In genomic region chr7:47937065-47937687, GRCh38 we compare ENCODE assay signal across 9 cellular contexts. TPM values are rescaled to one million over a fixed set of nuclear protein-coding genes. Genes with fewer than 3 reads are reported as not detected.
DNase-seq lines count a peak whose midpoint lies in the region; ATAC-seq and TF ChIP-seq lines count a peak whose summit lies in the region.
"Had no signal": no experiment of that assay in that cellular context is flagged by ENCODE, and none has a peak within 500 bp of the region (broad histone marks: within the 10 kb centered on the region; RNA-seq: fewer than 3 reads in every experiment).

No MANE protein-coding gene starts in this region.

- peak; percentile 90 for ATAC-seq in GM19025 (IDR thresholded peaks at IDR 0.05; ENCODE audit: low read depth, unreplicated experiment)
- ATAC-seq in HG02973 (IDR thresholded peaks at IDR 0.05; ENCODE audit: unreplicated experiment): peak; percentile 96
- peak; percentile 14 for ATAC-seq in WTC11

- CTCF ChIA-PET in WTC11 (lab: Charles Lee): interaction anchor here (0.6 to 3.0 kb wide), 8 partner anchors 8 to 1961 kb away, joined by 3 to 20 read pairs (median 6); no protein-coding TSS in a partner anchor

- H3K9me3 Mint-ChIP-seq in WTC11: no peaks in the 10 kb centered on the region
- no peaks in the 10 kb centered on the region for H3K9me3 Mint-ChIP-seq in CD14-positive monocyte

- H3K36me3 Mint-ChIP-seq in WTC11 (no peaks in the 10 kb centered on the region), CD14-positive monocyte (no peaks in the 10 kb centered on the region)

- H3K27me3 ChIP-seq in SJCRH30: no peaks in the 10 kb centered on the region

- no peak overlapping the region for H3K4me3 ChIP-seq in SJCRH30

- H3K36me3 ChIP-seq in SJCRH30: no peaks in the 10 kb centered on the region

- TF ChIP-seq CTCF in WTC11 (IDR thresholded peaks at IDR 0.05): no peak
- TF ChIP-seq CTCF in CD14-positive monocyte (IDR thresholded peaks at IDR 0.05): no peak

- H3K27ac Mint-ChIP-seq in WTC11: peak overlapping the region; percentile 33; the same call in 1 of the 2 replicates
- peak overlapping the region in 3 of 7 donors; percentile 41 to 81 (median 63) for H3K27ac Mint-ChIP-seq in CD14-positive monocyte

- H3K4me1 Mint-ChIP-seq in WTC11 (peaks cover 45% of the 10 kb centered on the region), CD14-positive monocyte (peaks cover 20% of the 10 kb centered on the region)

- H3K4me3 Mint-ChIP-seq in WTC11: no peak overlapping the region
- no peak overlapping the region for H3K4me3 Mint-ChIP-seq in CD14-positive monocyte

- H3K4me1 ChIP-seq in SJCRH30: peaks cover 19% of the 10 kb centered on the region

- H3K9me3 ChIP-seq in SJCRH30 (replicated peaks): no peaks in the 10 kb centered on the region

- DNase-seq in DMS79 (lab: John Stamatoyannopoulos, UW): peak; percentile 76
- DNase-seq in WTC11 (ENCODE audit: low spot score): no peak
- DNase-seq in AML-193 (lab: John Stamatoyannopoulos, UW): no peak
- DNase-seq in CD14-positive monocyte (ENCODE audit: low spot score): no peak
- DNase-seq in dermis blood vessel endothelial cell: no peak
- DNase-seq in SJCRH30: no peak

- H3K27me3 Mint-ChIP-seq in WTC11 (ENCODE audit: low read depth): no peaks in the 10 kb centered on the region
- peaks cover 0 to 4% (median 1%) of the 10 kb centered on the region in 3 donors for H3K27me3 Mint-ChIP-seq in CD14-positive monocyte (ENCODE audit: low read depth in 3 of 3)

- intact Hi-C loops in CD14-positive monocyte (cut with micrococcal nuclease): no loop called here

- POLR2A ChIA-PET in WTC11 (lab: Charles Lee): no interaction called here

- H3K27ac ChIP-seq in SJCRH30: no peak overlapping the region
- H3K27ac ChIP-seq: epithelial cell of prostate had no signal

TF ChIP-seq in WTC11, 78 proteins besides CTCF, POLR2A, EP300 and RAD21:
- TF ChIP-seq ZBTB43 (CRISPR knock-in tag; IDR thresholded peaks at IDR 0.05): no peak
- TF ChIP-seq GRHL2 (CRISPR knock-in tag; IDR thresholded peaks at IDR 0.05; ENCODE audit: insufficient replicate concordance, severe bottlenecking): no peak
- no peak for TF ChIP-seq PRDM15 (CRISPR knock-in tag; IDR thresholded peaks at IDR 0.05)
- TF ChIP-seq TCF7 (CRISPR knock-in tag; IDR thresholded peaks at IDR 0.05; ENCODE audit: low read depth): no peak
- no peak for TF ChIP-seq STAT6 (CRISPR knock-in tag; conservative IDR thresholded peaks at IDR 0.05; ENCODE audit: low read depth)
- TF ChIP-seq NR1H2 (CRISPR knock-in tag; IDR thresholded peaks at IDR 0.05): no peak
- TF ChIP-seq HMGA2 (CRISPR knock-in tag; IDR thresholded peaks at IDR 0.05): no peak
- TF ChIP-seq SMAD4 (CRISPR knock-in tag; IDR thresholded peaks at IDR 0.05): no peak
- TF ChIP-seq NFATC4 (CRISPR knock-in tag; IDR thresholded peaks at IDR 0.05): no peak
- TF ChIP-seq ZNF138 (CRISPR knock-in tag; conservative IDR thresholded peaks at IDR 0.05): no peak
- TF ChIP-seq ATF6 (CRISPR knock-in tag; IDR thresholded peaks at IDR 0.05): no peak
- no peak for TF ChIP-seq ZNF263 (CRISPR knock-in tag; IDR thresholded peaks at IDR 0.05; ENCODE audit: low read depth)
- TF ChIP-seq CBFB (CRISPR knock-in tag; IDR thresholded peaks at IDR 0.05; ENCODE audit: low read depth): no peak
- TF ChIP-seq EMX1 (CRISPR knock-in tag; IDR thresholded peaks at IDR 0.05): no peak
- no peak for TF ChIP-seq OVOL2 (CRISPR knock-in tag; IDR thresholded peaks at IDR 0.05; ENCODE audit: borderline replicate concordance)
- no peak for TF ChIP-seq MYBL2 (CRISPR knock-in tag; IDR thresholded peaks at IDR 0.05)

RNA-seq across cellular contexts. Expression of gene PKD1L1, which starts 11.1 kb away (rescaled TPM):
- 0.07 to 0.16 TPM (median 0.09 TPM) in 3 replicates for total RNA-seq in WTC11 (2021)
- polyA plus RNA-seq in CD14-positive monocyte: not detected
- 2.9 and 21.4 TPM in 2 replicates for total RNA-seq in dermis blood vessel endothelial cell
- total RNA-seq in SJCRH30 (2014; rRNA removed; shearing (Covaris generic)): 0.02 and 0.03 TPM in 2 replicates

RNA-seq across cellular contexts. Expression of gene HUS1, which starts 42.2 kb away (rescaled TPM):
- total RNA-seq in WTC11 (2021) (31.1 to 33.4 TPM (median 32.7 TPM) in 3 replicates), dermis blood vessel endothelial cell (16.8 and 24.5 TPM in 2 replicates)
- 10 to 100 TPM; 37.7 to 45.9 TPM for polyA plus RNA-seq in CD14-positive monocyte
- total RNA-seq in SJCRH30 (2014; rRNA removed; shearing (Covaris generic)): 31.7 and 38.7 TPM in 2 replicates

Comparison
In these comparisons a context has a peak if more than half of its experiments do, and no peak if none do; other contexts are left out.
1. ATAC-seq: peak in every context shown above with its lines; median percentile 96 in HG02973; 90 in GM19025; 14 in WTC11.